Comparison of ENCODE assay signal across 10 cellular contexts in the genomic region with DNA sequence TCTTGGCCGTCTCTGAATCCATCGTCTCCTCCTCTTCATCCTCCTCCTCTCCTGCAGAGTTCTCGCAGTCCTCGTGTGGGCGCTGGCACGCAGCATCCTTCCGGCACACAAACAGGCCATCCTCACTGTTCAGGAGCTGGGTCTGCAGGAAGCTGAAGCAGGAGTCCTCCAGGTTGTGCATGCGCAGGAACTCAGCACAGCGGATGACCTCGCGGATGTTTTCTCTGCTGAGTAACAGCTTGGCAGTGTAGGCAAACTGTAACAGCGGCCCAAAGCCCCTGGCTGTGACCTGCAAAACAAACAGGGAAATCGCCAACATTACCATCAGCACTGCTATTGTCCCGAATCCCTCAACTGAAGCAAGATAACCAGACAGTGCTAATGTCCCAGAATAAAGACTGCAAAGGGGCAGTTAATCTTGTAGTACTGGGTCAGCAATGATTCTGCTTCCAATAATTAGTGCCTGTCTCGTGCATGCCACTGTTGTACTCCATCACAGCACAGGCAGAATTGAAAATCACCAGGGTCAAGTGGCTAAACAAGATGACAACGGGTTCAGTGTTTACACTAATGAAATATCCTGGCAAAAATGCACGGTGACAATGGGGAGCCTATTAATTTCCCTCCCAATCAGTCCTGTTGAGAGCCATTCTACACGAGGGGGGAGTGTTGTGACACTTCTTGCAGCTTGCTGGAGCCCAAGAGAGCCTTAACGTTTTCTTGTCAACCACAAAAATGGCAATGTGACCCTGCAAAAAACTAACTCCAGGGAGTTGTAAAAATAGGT. TPM values are rescaled to one million over a fixed set of nuclear protein-coding genes. Genes with fewer than 3 reads are reported as not detected.
DNase-seq lines count a peak whose midpoint lies in the region; ATAC-seq, FAIRE-seq and TF ChIP-seq lines count a peak whose summit lies in the region.
"Had no signal": no experiment of that assay in that cellular context is flagged by ENCODE, and none has a peak within 500 bp of the region (broad histone marks: within the 10 kb centered on the region; RNA-seq: fewer than 3 reads in every experiment).

No MANE protein-coding gene starts in this region.

- DNase-seq in CD4-positive, CD25-positive, alpha-beta regulatory T cell, result no peak
- DNase-seq in amniotic epithelial cell (ENCODE audit: low read depth) (peak; percentile 82), HepG2 (ENCODE audit: low spot score) (peak; percentile 44), endothelial cell (ENCODE audit: low spot score) (no peak), erythroblast (lab: John Stamatoyannopoulos, UW) (no peak), ureter (ENCODE audit: low spot score) (no peak), HEK293T (ENCODE audit: extremely low spot score) (no peak)

- no peaks in the 10 kb centered on the region for H3K36me3 ChIP-seq in CD4-positive, CD25-positive, alpha-beta regulatory T cell (ENCODE audit: control insufficient read depth, insufficient read depth, low read length)
- no peaks in the 10 kb centered on the region for H3K36me3 ChIP-seq in HepG2 (replicated peaks in 1 of 2; ENCODE audit: control insufficient read depth in 1 of 2, insufficient read depth in 2 of 2, low read length in 2 of 2)

- no peaks in the 10 kb centered on the region for H3K9me3 Mint-ChIP-seq in CD4-positive, CD25-positive, alpha-beta regulatory T cell
- H3K9me3 Mint-ChIP-seq in IgD-negative memory B cell (no peaks in the 10 kb centered on the region), endothelial cell (ENCODE audit: unreplicated experiment) (no peaks in the 10 kb centered on the region)

- no peak for FAIRE-seq in HepG2 (lab: Jason Lieb, UNC)
- FAIRE-seq: GM12878 had no signal

- H3K27me3 ChIP-seq in CD4-positive, CD25-positive, alpha-beta regulatory T cell (ENCODE audit: control insufficient read depth, insufficient read depth, low read length), result no peaks in the 10 kb centered on the region
- peaks cover 0 to 27% of the 10 kb centered on the region in 2 experiments; a peak in 4 of 5 replicates for H3K27me3 ChIP-seq in HepG2 (ENCODE audit: control insufficient read depth in 1 of 2, insufficient read depth in 2 of 2, low read length in 2 of 2)

- H3K4me1 ChIP-seq in CD4-positive, CD25-positive, alpha-beta regulatory T cell (ENCODE audit: control insufficient read depth, insufficient read depth, low read length, poor library complexity, severe bottlenecking), result peaks cover 24% of the 10 kb centered on the region
- no peaks in the 10 kb centered on the region for H3K4me1 ChIP-seq in HepG2 (ENCODE audit: insufficient read depth, low read length)

- TF ChIP-seq RAD21 in HepG2 (CRISPR knock-in tag; IDR thresholded peaks at IDR 0.05), result no peak

- TF ChIP-seq EP300 in HepG2 (IDR thresholded peaks at IDR 0.05; ENCODE audit: low read depth in 2 of 2, low read length in 2 of 2) (no peak), HepG2 (CRISPR knock-in tag; IDR thresholded peaks at IDR 0.05; ENCODE audit: borderline replicate concordance) (no peak)

- H2AFZ ChIP-seq in HepG2 (ENCODE audit: low read length), result no peak overlapping the region

- H3K27ac Mint-ChIP-seq in CD4-positive, CD25-positive, alpha-beta regulatory T cell, result peak overlapping the region; percentile 34 to 95 (median 89)
- H3K27ac Mint-ChIP-seq in IgD-negative memory B cell (peak overlapping the region; percentile 76 to 81 (median 77)), endothelial cell (ENCODE audit: unreplicated experiment) (no peak overlapping the region)

- H3K27ac ChIP-seq in CD4-positive, CD25-positive, alpha-beta regulatory T cell (ENCODE audit: insufficient read depth, low read length, poor library complexity, severe bottlenecking), result no peak overlapping the region
- no peak overlapping the region for H3K27ac ChIP-seq in HepG2 (ENCODE audit: extremely low read length, insufficient read depth, low read length)
- H3K27ac ChIP-seq: HL-60 had no signal

- 8% methylated on average over 18 of the region's 19 CpGs for WGBS in HepG2 (ENCODE audit: low lambda C conversion rate)

- no peaks in the 10 kb centered on the region for H3K27me3 Mint-ChIP-seq in CD4-positive, CD25-positive, alpha-beta regulatory T cell
- no peaks in the 10 kb centered on the region for H3K27me3 Mint-ChIP-seq in IgD-negative memory B cell
- peaks cover 7% of the 10 kb centered on the region for H3K27me3 Mint-ChIP-seq in endothelial cell (ENCODE audit: unreplicated experiment)

- no peak overlapping the region for H3K9ac ChIP-seq in HepG2 (ENCODE audit: insufficient read depth, low read depth, low read length)

- peaks cover 13 to 65% (median 40%) of the 10 kb centered on the region in 4 donors for H3K4me1 Mint-ChIP-seq in CD4-positive, CD25-positive, alpha-beta regulatory T cell
- H3K4me1 Mint-ChIP-seq in IgD-negative memory B cell, result peaks cover 18 to 33% (median 25%) of the 10 kb centered on the region in 3 donors
- H3K4me1 Mint-ChIP-seq in endothelial cell (ENCODE audit: unreplicated experiment), result no peaks in the 10 kb centered on the region

- POLR2A ChIA-PET in HepG2 (lab: Yijun Ruan, JAX) (no interaction called here), HEK293T (lab: Yijun Ruan, JAX) (no interaction called here)

- H3K4me2 ChIP-seq in HepG2 (ENCODE audit: low read depth, low read length), result no peak overlapping the region

- no peaks in the 10 kb centered on the region; the same call in 1 of the 2 replicates for H4K20me1 ChIP-seq in HepG2 (ENCODE audit: insufficient read depth, low read length)

- no TSS peak for BruUV-seq in HepG2 (replicated peaks; lab: Mats Ljungman, UMichigan)

- TF ChIP-seq CTCF in HepG2 (CRISPR knock-in tag; IDR thresholded peaks at IDR 0.05) (peak; percentile 32; the same call in 1 of the 2 replicates), endothelial cell (IDR thresholded peaks at IDR 0.05; ENCODE audit: unreplicated experiment) (no peak)

- H3K4me3 ChIP-seq in CD4-positive, CD25-positive, alpha-beta regulatory T cell (ENCODE audit: low read depth, low read length), result peak overlapping the region; percentile 71
- H3K4me3 ChIP-seq in HepG2 (replicated peaks in 1 of 3; ENCODE audit: insufficient read depth in 1 of 3, low read depth in 2 of 3, low read length in 3 of 3), result no peak overlapping the region
- H3K4me3 ChIP-seq: GM12878 had no signal

- TF ChIP-seq POLR2A in HepG2 (IDR thresholded peaks at IDR 0.05; ENCODE audit: insufficient read depth in 1 of 2, low read depth in 2 of 2, low read length in 2 of 2) (no peak), erythroblast (IDR thresholded peaks at IDR 0.05; ENCODE audit: low read length) (no peak)

- in situ Hi-C loops in HepG2 (cut with HindIII; ENCODE audit: extremely low pct_ligation_motif_present, low pct_unique_long_range_greater_than_20kb), result no loop called here

- CTCF ChIA-PET in HepG2 (lab: Yijun Ruan, JAX; ENCODE audit: low intra/inter-chr PET ratio, low total read pairs) (interaction anchor here (1.0 kb wide), 1 partner anchor 11 kb away, joined by 3 read pairs; no protein-coding TSS in a partner anchor), HEK293T (lab: Yijun Ruan, JAX) (interaction anchor here (2.5 kb wide), 1 partner anchor 11 kb away, joined by 13 read pairs; no protein-coding TSS in a partner anchor)

- peaks cover 30% of the 10 kb centered on the region for H3K36me3 Mint-ChIP-seq in CD4-positive, CD25-positive, alpha-beta regulatory T cell
- H3K36me3 Mint-ChIP-seq in IgD-negative memory B cell (peaks cover 3% of the 10 kb centered on the region), endothelial cell (ENCODE audit: low read depth, unreplicated experiment) (peaks cover 6% of the 10 kb centered on the region)

- no peaks in the 10 kb centered on the region for H3K79me2 ChIP-seq in HepG2 (ENCODE audit: insufficient read depth, low read length)

- ATAC-seq in CD4-positive, CD25-positive, alpha-beta regulatory T cell (ENCODE audit: low read depth in 2 of 2), result no peak
- ATAC-seq in HepG2, result peak; percentile 89
- ATAC-seq: GM12878 had no signal

- peak overlapping the region in 2 of 4 donors; percentile 0 to 21 for H3K4me3 Mint-ChIP-seq in CD4-positive, CD25-positive, alpha-beta regulatory T cell
- peak overlapping the region in 2 of 4 donors; percentile 18 to 27 for H3K4me3 Mint-ChIP-seq in IgD-negative memory B cell
- no peak overlapping the region for H3K4me3 Mint-ChIP-seq in endothelial cell (ENCODE audit: unreplicated experiment)

- no peaks in the 10 kb centered on the region for H3K9me3 ChIP-seq in CD4-positive, CD25-positive, alpha-beta regulatory T cell (ENCODE audit: control insufficient read depth in 2 of 2, low read length in 2 of 2)
- H3K9me3 ChIP-seq in HepG2 (ENCODE audit: low read length), result no peaks in the 10 kb centered on the region

- intact Hi-C loops in HepG2 (cut with micrococcal nuclease; ENCODE audit: unreplicated experiment), result no loop called here

TF ChIP-seq in HepG2, 621 proteins besides CTCF, POLR2A, EP300 and RAD21 (continues in another document):
- no peak for TF ChIP-seq SRF (IDR thresholded peaks at IDR 0.05; ENCODE audit: low read depth, low read length)

TF ChIP-seq in HEK293T, 16 proteins besides CTCF, POLR2A, EP300 and RAD21 (continues in another document):
- TF ChIP-seq NFRKB (IDR thresholded peaks at IDR 0.05), result no peak
- TF ChIP-seq L3MBTL2 (conservative IDR thresholded peaks at IDR 0.05), result no peak

RNA-seq across cellular contexts. Expression of a gene that starts 57.5 kb away (rescaled TPM):
- total RNA-seq in CD4-positive, CD25-positive, alpha-beta regulatory T cell, result not detected
- not detected for polyA plus RNA-seq in CD4-positive, CD25-positive, alpha-beta regulatory T cell
- polyA plus RNA-seq in IgD-negative memory B cell (not detected), HepG2 (2011; rRNA removed) (not detected in 2 replicates)
- total RNA-seq in HepG2 (2016; rRNA removed; fragmentation: Illumina TruSeq; extraction: Trizol) (not detected in 2 replicates), endothelial cell (ENCODE audit: unreplicated experiment) (not detected), ureter (not detected)
- total RNA-seq in HepG2 (2016; cell fraction: cytosol; rRNA removed; fragmentation: Illumina TruSeq; extraction: Trizol; ENCODE audit: low read depth), result not detected in 2 replicates
- not detected in 2 replicates for total RNA-seq in HepG2 (2016; cell fraction: insoluble cytoplasmic fraction; rRNA removed; fragmentation: Illumina TruSeq; extraction: Trizol)
- not detected in 2 replicates for total RNA-seq in HepG2 (2016; cell fraction: membrane; rRNA removed; fragmentation: Illumina TruSeq; extraction: Trizol)
- not detected in 2 replicates for total RNA-seq in HepG2 (2016; cell fraction: nucleus; rRNA removed; fragmentation: Illumina TruSeq; extraction: Trizol)
- polyA plus RNA-seq in HepG2 (2011; cell fraction: cytosol; rRNA removed), result not detected in 2 replicates
- polyA plus RNA-seq in HepG2 (2011; cell fraction: nucleus; rRNA removed), result not detected in 2 replicates
- polyA plus RNA-seq in HepG2 (2012), result not detected in 2 replicates
- polyA plus RNA-seq in HepG2 (2016; cell fraction: cytosol; fragmentation: Illumina TruSeq; extraction: Trizol; ENCODE audit: low read depth), result not detected in 2 replicates
- polyA plus RNA-seq in HepG2 (2016; cell fraction: insoluble cytoplasmic fraction; fragmentation: Illumina TruSeq; extraction: Trizol; ENCODE audit: low read depth), result not detected in 2 replicates
- not detected in 2 replicates for polyA plus RNA-seq in HepG2 (2016; cell fraction: membrane; fragmentation: Illumina TruSeq; extraction: Trizol; ENCODE audit: low read depth)
- not detected in 2 replicates for polyA plus RNA-seq in HepG2 (2016; cell fraction: nucleus; fragmentation: Illumina TruSeq; extraction: Trizol; ENCODE audit: insufficient read depth, low read depth)
- not detected in 2 replicates for polyA minus RNA-seq in HepG2 (2011; rRNA and poly(A)+ RNA removed; ENCODE audit: low replicate concordance)
- polyA minus RNA-seq in HepG2 (2011; cell fraction: cytosol; rRNA and poly(A)+ RNA removed), result not detected in 2 replicates
- polyA minus RNA-seq in HepG2 (2011; cell fraction: nucleus; rRNA and poly(A)+ RNA removed), result not detected in 2 replicates
- total RNA-seq: GM12878 had no signal
- polyA plus RNA-seq: GM12878 had no signal

Comparison
In these comparisons a context has a peak if more than half of its experiments do, and no peak if none do; other contexts are left out.
1. DNase-seq: peak in amniotic epithelial cell (single experiment) and HepG2 (single experiment); none in CD4-positive, CD25-positive, alpha-beta regulatory T cell (0 of 3), endothelial cell (single experiment), erythroblast (0 of 2), ureter (single experiment) and HEK293T (single experiment).